In genomic region chr22:37952629-37953028, GRCh38 we compare ENCODE assay signal across 9 cellular contexts. TPM values are rescaled to one million over a fixed set of nuclear protein-coding genes. Genes with fewer than 3 reads are reported as not detected.
A peak's percentile ranks its signal among the peaks of the same experiment; 100 is the strongest.
DNase-seq lines count a peak whose midpoint lies in the region; ATAC-seq, FAIRE-seq and TF ChIP-seq lines count a peak whose summit lies in the region.
"Not testable (repeated sequence)": the region's sequence is repeated elsewhere in the genome, so short reads cannot be mapped to it uniquely, and the experiment has no call there.
"Had no signal": no experiment of that assay in that cellular context is flagged by ENCODE, and none has a peak within 500 bp of the region (broad histone marks: within the 10 kb centered on the region; RNA-seq: fewer than 3 reads in every experiment).

No MANE protein-coding gene starts in this region.

- intact Hi-C loops in body of pancreas (cut with DNase I); HepG2 (cut with micrococcal nuclease; ENCODE audit: unreplicated experiment): not testable (repeated sequence)

- H3K9ac ChIP-seq in KMS-11: not testable (repeated sequence)
- H3K9ac ChIP-seq in HepG2 (ENCODE audit: insufficient read depth, low read depth, low read length): peak overlapping the region; percentile 84; the same call in 1 of the 2 replicates

- not testable (repeated sequence) for DNase-seq in CD4-positive, CD25-positive, alpha-beta regulatory T cell; fibroblast of mammary gland (ENCODE audit: low read depth); HepG2 (ENCODE audit: low spot score); osteocyte (ENCODE audit: extremely low spot score, unreplicated experiment)
- peak in 2 of 4 donors; percentile 22 to 25 for DNase-seq in body of pancreas

- not testable (repeated sequence) for BruUV-seq in HepG2 (replicated peaks; lab: Mats Ljungman, UMichigan)

- H3K27ac Mint-ChIP-seq in CD4-positive, CD25-positive, alpha-beta regulatory T cell: peak overlapping the region in 2 of 3 donors; percentile 97 to 98
- peak overlapping the region; percentile 94 for H3K27ac Mint-ChIP-seq in osteocyte (ENCODE audit: unreplicated experiment)

- TF ChIP-seq EP300 in HepG2 (IDR thresholded peaks at IDR 0.05; ENCODE audit: low read depth in 2 of 2, low read length in 2 of 2); HepG2 (CRISPR knock-in tag; IDR thresholded peaks at IDR 0.05; ENCODE audit: borderline replicate concordance): not testable (repeated sequence)

- H3K9me3 Mint-ChIP-seq in CD4-positive, CD25-positive, alpha-beta regulatory T cell; osteocyte (ENCODE audit: unreplicated experiment): not testable (repeated sequence)

- not testable (repeated sequence) for TF ChIP-seq CTCF in KMS-11 (conservative IDR thresholded peaks at IDR 0.05; ENCODE audit: low read depth, low read length); WI38 (IDR thresholded peaks at IDR 0.05; ENCODE audit: low read depth, low read length); body of pancreas (IDR thresholded peaks at IDR 0.05); fibroblast of mammary gland (conservative IDR thresholded peaks at IDR 0.05; ENCODE audit: control insufficient read depth, insufficient read depth, low read depth, low read length); HepG2 (CRISPR knock-in tag; IDR thresholded peaks at IDR 0.05); osteocyte (IDR thresholded peaks at IDR 0.05)

- H3K4me2 ChIP-seq in KMS-11: peak overlapping the region; percentile 95
- peak overlapping the region; percentile 97 for H3K4me2 ChIP-seq in HepG2 (ENCODE audit: low read depth, low read length)

- H4K20me1 ChIP-seq in KMS-11 (ENCODE audit: insufficient read depth); HepG2 (ENCODE audit: insufficient read depth, low read length): not testable (repeated sequence)

- POLR2A ChIA-PET in HepG2 (lab: Yijun Ruan, JAX): not testable (repeated sequence)

- peaks cover 12% of the 10 kb centered on the region for H3K36me3 ChIP-seq in CD4-positive, CD25-positive, alpha-beta regulatory T cell (ENCODE audit: control insufficient read depth, insufficient read depth, low read length)
- H3K36me3 ChIP-seq in KMS-11 (ENCODE audit: insufficient read depth); body of pancreas (replicated peaks in 1 of 2; ENCODE audit: insufficient read depth in 1 of 2, low read depth in 2 of 2); thymus (ENCODE audit: control insufficient read depth, insufficient read depth): not testable (repeated sequence)
- H3K36me3 ChIP-seq in HepG2 (replicated peaks in 1 of 2; ENCODE audit: control insufficient read depth in 1 of 2, insufficient read depth in 2 of 2, low read length in 2 of 2): peaks cover 10 to 11% of the 10 kb centered on the region in 2 experiments

- peak overlapping the region; percentile 87; the same call in 1 of the 2 replicates for H2AFZ ChIP-seq in KMS-11 (ENCODE audit: low read depth)
- not testable (repeated sequence) for H2AFZ ChIP-seq in HepG2 (ENCODE audit: low read length)

- TF ChIP-seq POLR2A in body of pancreas (IDR thresholded peaks at IDR 0.05); HepG2 (IDR thresholded peaks at IDR 0.05; ENCODE audit: insufficient read depth in 1 of 2, low read depth in 2 of 2, low read length in 2 of 2): not testable (repeated sequence)

- not testable (repeated sequence) for TF ChIP-seq RAD21 in HepG2 (CRISPR knock-in tag; IDR thresholded peaks at IDR 0.05)

- H3K27ac ChIP-seq in CD4-positive, CD25-positive, alpha-beta regulatory T cell (ENCODE audit: insufficient read depth, low read length, poor library complexity, severe bottlenecking); KMS-11; HepG2 (ENCODE audit: extremely low read length, insufficient read depth, low read length); thymus (ENCODE audit: low read depth): not testable (repeated sequence)
- H3K27ac ChIP-seq in body of pancreas: peak overlapping the region in 3 of 4 donors; percentile 58 to 75 (median 71)

- FAIRE-seq in HepG2 (lab: Jason Lieb, UNC): not testable (repeated sequence)

- H3K9me3 ChIP-seq in CD4-positive, CD25-positive, alpha-beta regulatory T cell (ENCODE audit: control insufficient read depth in 2 of 2, low read length in 2 of 2); body of pancreas; HepG2 (ENCODE audit: low read length); thymus (ENCODE audit: control insufficient read depth): not testable (repeated sequence)

- ATAC-seq in CD4-positive, CD25-positive, alpha-beta regulatory T cell (ENCODE audit: low read depth in 2 of 2): not testable (repeated sequence)
- peak; percentile 19 for ATAC-seq in body of pancreas
- ATAC-seq in HepG2: peak; percentile 56

- H3K27me3 Mint-ChIP-seq in CD4-positive, CD25-positive, alpha-beta regulatory T cell: peaks cover 17% of the 10 kb centered on the region
- H3K27me3 Mint-ChIP-seq in osteocyte (ENCODE audit: unreplicated experiment): not testable (repeated sequence)

- H3K4me1 ChIP-seq in CD4-positive, CD25-positive, alpha-beta regulatory T cell (ENCODE audit: control insufficient read depth, insufficient read depth, low read length, poor library complexity, severe bottlenecking): peaks cover 24% of the 10 kb centered on the region
- H3K4me1 ChIP-seq in KMS-11 (ENCODE audit: low read depth, poor library complexity, severe bottlenecking) (peaks cover 12% of the 10 kb centered on the region), body of pancreas (peaks cover 18% of the 10 kb centered on the region), HepG2 (ENCODE audit: insufficient read depth, low read length) (peaks cover 51% of the 10 kb centered on the region), thymus (ENCODE audit: control insufficient read depth, insufficient read depth, low read length) (peaks cover 12% of the 10 kb centered on the region)

- in situ Hi-C loops in HepG2 (cut with HindIII; ENCODE audit: extremely low pct_ligation_motif_present, low pct_unique_long_range_greater_than_20kb): not testable (repeated sequence)

- peaks cover 10 to 44% (median 27%) of the 10 kb centered on the region in 4 donors for H3K4me1 Mint-ChIP-seq in CD4-positive, CD25-positive, alpha-beta regulatory T cell
- peaks cover 29% of the 10 kb centered on the region for H3K4me1 Mint-ChIP-seq in osteocyte (ENCODE audit: unreplicated experiment)

- H3K4me3 ChIP-seq in CD4-positive, CD25-positive, alpha-beta regulatory T cell (ENCODE audit: low read depth, low read length): peak overlapping the region; percentile 92
- H3K4me3 ChIP-seq in KMS-11 (IDR thresholded peaks at IDR 0.05; ENCODE audit: insufficient read depth, low read depth, low read length): not testable (repeated sequence)
- peak overlapping the region; percentile 94 for H3K4me3 ChIP-seq in WI38 (ENCODE audit: low read depth, low read length)
- H3K4me3 ChIP-seq in body of pancreas: peak overlapping the region; percentile 69 to 94
- peak overlapping the region; percentile 97 for H3K4me3 ChIP-seq in fibroblast of mammary gland (ENCODE audit: control insufficient read depth, low read depth, low read length)
- peak overlapping the region; percentile 75 to 98 (median 91) for H3K4me3 ChIP-seq in HepG2 (replicated peaks in 1 of 3; ENCODE audit: insufficient read depth in 1 of 3, low read depth in 2 of 3, low read length in 3 of 3)
- peak overlapping the region; percentile 62 for H3K4me3 ChIP-seq in thymus (ENCODE audit: low read length)

- peaks cover 20% of the 10 kb centered on the region for H3K36me3 Mint-ChIP-seq in CD4-positive, CD25-positive, alpha-beta regulatory T cell
- H3K36me3 Mint-ChIP-seq in osteocyte (ENCODE audit: unreplicated experiment): peaks cover 11% of the 10 kb centered on the region

- H3K27me3 ChIP-seq in CD4-positive, CD25-positive, alpha-beta regulatory T cell (ENCODE audit: control insufficient read depth, insufficient read depth, low read length); KMS-11 (ENCODE audit: insufficient read depth, low read depth); body of pancreas; HepG2 (ENCODE audit: control insufficient read depth in 1 of 2, insufficient read depth in 2 of 2, low read length in 2 of 2): not testable (repeated sequence)
- peaks cover 15% of the 10 kb centered on the region for H3K27me3 ChIP-seq in thymus (ENCODE audit: control insufficient read depth, insufficient read depth)

- 10 to 16% methylated on average over 3 to 20 of the region's 20 CpGs for WGBS in body of pancreas, 2 donors
- under 1% methylated on average over 12 of the region's 20 CpGs for WGBS in HepG2 (ENCODE audit: low lambda C conversion rate)
- 19% methylated on average over 20 of the region's 20 CpGs for WGBS in thymus

- CTCF ChIA-PET in HepG2 (lab: Yijun Ruan, JAX; ENCODE audit: low intra/inter-chr PET ratio, low total read pairs): interaction anchor here (1.2 kb wide), 1 partner anchor 19 kb away, joined by 3 read pairs; no protein-coding TSS in a partner anchor

- peak overlapping the region; percentile 96 to 99 (median 97) for H3K4me3 Mint-ChIP-seq in CD4-positive, CD25-positive, alpha-beta regulatory T cell
- H3K4me3 Mint-ChIP-seq in osteocyte (ENCODE audit: unreplicated experiment): peak overlapping the region; percentile 100

- H3K79me2 ChIP-seq in KMS-11 (ENCODE audit: insufficient read depth, low read depth): peaks cover 21% of the 10 kb centered on the region
- H3K79me2 ChIP-seq in HepG2 (ENCODE audit: insufficient read depth, low read length): peaks cover 27% of the 10 kb centered on the region

RNA-seq across cellular contexts. Expression of gene C22orf23, which starts 0.8 kb away (rescaled TPM):
- total RNA-seq in CD4-positive, CD25-positive, alpha-beta regulatory T cell: not detected
- not detected for polyA plus RNA-seq in CD4-positive, CD25-positive, alpha-beta regulatory T cell
- total RNA-seq in body of pancreas (not detected), HepG2 (2016; rRNA removed; fragmentation: Illumina TruSeq; extraction: Trizol) (0.24 and 0.32 TPM in 2 replicates), osteocyte (not detected in 2 replicates)
- 0.40 and 0.44 TPM in 2 replicates for total RNA-seq in HepG2 (2016; cell fraction: cytosol; rRNA removed; fragmentation: Illumina TruSeq; extraction: Trizol; ENCODE audit: low read depth)
- total RNA-seq in HepG2 (2016; cell fraction: insoluble cytoplasmic fraction; rRNA removed; fragmentation: Illumina TruSeq; extraction: Trizol): 0.22 and 0.28 TPM in 2 replicates
- total RNA-seq in HepG2 (2016; cell fraction: membrane; rRNA removed; fragmentation: Illumina TruSeq; extraction: Trizol): 0.68 and 1.1 TPM in 2 replicates
- total RNA-seq in HepG2 (2016; cell fraction: nucleus; rRNA removed; fragmentation: Illumina TruSeq; extraction: Trizol): 0.50 TPM in 2 replicates
- polyA plus RNA-seq in HepG2 (2011; rRNA removed) (0.21 and 0.24 TPM in 2 replicates), thymus (0.34 TPM)
- polyA plus RNA-seq in HepG2 (2011; cell fraction: cytosol; rRNA removed): 0.13 and 0.25 TPM in 2 replicates
- 0.34 and 0.45 TPM in 2 replicates for polyA plus RNA-seq in HepG2 (2011; cell fraction: nucleus; rRNA removed)
- polyA plus RNA-seq in HepG2 (2012): 0.21 and 0.31 TPM in 2 replicates
- polyA plus RNA-seq in HepG2 (2016; cell fraction: cytosol; fragmentation: Illumina TruSeq; extraction: Trizol; ENCODE audit: low read depth): 0.36 and 0.62 TPM in 2 replicates
- 0.39 and 0.41 TPM in 2 replicates for polyA plus RNA-seq in HepG2 (2016; cell fraction: insoluble cytoplasmic fraction; fragmentation: Illumina TruSeq; extraction: Trizol; ENCODE audit: low read depth)
- polyA plus RNA-seq in HepG2 (2016; cell fraction: membrane; fragmentation: Illumina TruSeq; extraction: Trizol; ENCODE audit: low read depth): 0.43 and 0.85 TPM in 2 replicates
- polyA plus RNA-seq in HepG2 (2016; cell fraction: nucleus; fragmentation: Illumina TruSeq; extraction: Trizol; ENCODE audit: insufficient read depth, low read depth): 0.55 TPM in 1 of 2 replicates, not detected in the other
- 0.21 and 0.34 TPM in 2 replicates for polyA minus RNA-seq in HepG2 (2011; rRNA and poly(A)+ RNA removed; ENCODE audit: low replicate concordance)
- not detected in 2 replicates for polyA minus RNA-seq in HepG2 (2011; cell fraction: cytosol; rRNA and poly(A)+ RNA removed)
- polyA minus RNA-seq in HepG2 (2011; cell fraction: nucleus; rRNA and poly(A)+ RNA removed): 0.77 TPM in 1 of 2 replicates, not detected in the other

RNA-seq across cellular contexts. Expression of gene POLR2F, which starts 0.9 kb away (rescaled TPM):
- total RNA-seq in CD4-positive, CD25-positive, alpha-beta regulatory T cell: 34.5 TPM
- polyA plus RNA-seq in CD4-positive, CD25-positive, alpha-beta regulatory T cell: 100 to 1,000 TPM; 152 to 170 (median 157) TPM
- total RNA-seq in body of pancreas (100 to 1,000 TPM in 1 of 2 donors, 10 to 100 TPM in 1; 43.8 to 119 TPM), HepG2 (2016; rRNA removed; fragmentation: Illumina TruSeq; extraction: Trizol) (135 and 147 TPM in 2 replicates), osteocyte (77.9 and 81.1 TPM in 2 replicates)
- 107 and 130 TPM in 2 replicates for total RNA-seq in HepG2 (2016; cell fraction: cytosol; rRNA removed; fragmentation: Illumina TruSeq; extraction: Trizol; ENCODE audit: low read depth)
- 141 and 150 TPM in 2 replicates for total RNA-seq in HepG2 (2016; cell fraction: insoluble cytoplasmic fraction; rRNA removed; fragmentation: Illumina TruSeq; extraction: Trizol)
- total RNA-seq in HepG2 (2016; cell fraction: membrane; rRNA removed; fragmentation: Illumina TruSeq; extraction: Trizol): 184 and 188 TPM in 2 replicates
- 49.0 and 50.7 TPM in 2 replicates for total RNA-seq in HepG2 (2016; cell fraction: nucleus; rRNA removed; fragmentation: Illumina TruSeq; extraction: Trizol)
- polyA plus RNA-seq in HepG2 (2011; rRNA removed) (136 and 158 TPM in 2 replicates), thymus (82.4 TPM)
- polyA plus RNA-seq in HepG2 (2011; cell fraction: cytosol; rRNA removed): 155 and 221 TPM in 2 replicates
- 72.1 and 83.3 TPM in 2 replicates for polyA plus RNA-seq in HepG2 (2011; cell fraction: nucleus; rRNA removed)
- polyA plus RNA-seq in HepG2 (2012): 135 and 152 TPM in 2 replicates
- 196 and 219 TPM in 2 replicates for polyA plus RNA-seq in HepG2 (2016; cell fraction: cytosol; fragmentation: Illumina TruSeq; extraction: Trizol; ENCODE audit: low read depth)
- 220 TPM in 2 replicates for polyA plus RNA-seq in HepG2 (2016; cell fraction: insoluble cytoplasmic fraction; fragmentation: Illumina TruSeq; extraction: Trizol; ENCODE audit: low read depth)
- polyA plus RNA-seq in HepG2 (2016; cell fraction: membrane; fragmentation: Illumina TruSeq; extraction: Trizol; ENCODE audit: low read depth): 238 and 251 TPM in 2 replicates
- 117 and 120 TPM in 2 replicates for polyA plus RNA-seq in HepG2 (2016; cell fraction: nucleus; fragmentation: Illumina TruSeq; extraction: Trizol; ENCODE audit: insufficient read depth, low read depth)
- 30.1 and 40.6 TPM in 2 replicates for polyA minus RNA-seq in HepG2 (2011; rRNA and poly(A)+ RNA removed; ENCODE audit: low replicate concordance)
- polyA minus RNA-seq in HepG2 (2011; cell fraction: cytosol; rRNA and poly(A)+ RNA removed): 33.1 TPM in 2 replicates
- 14.9 and 15.7 TPM in 2 replicates for polyA minus RNA-seq in HepG2 (2011; cell fraction: nucleus; rRNA and poly(A)+ RNA removed)

RNA-seq across cellular contexts. Expression of gene SOX10, which starts 31.7 kb away (rescaled TPM):
- not detected for total RNA-seq in CD4-positive, CD25-positive, alpha-beta regulatory T cell
- not detected for polyA plus RNA-seq in CD4-positive, CD25-positive, alpha-beta regulatory T cell
- total RNA-seq in body of pancreas (under 1 TPM in 1 of 2 donors, not detected in 1; 0.66 TPM), HepG2 (2016; rRNA removed; fragmentation: Illumina TruSeq; extraction: Trizol) (not detected in 2 replicates), osteocyte (not detected in 2 replicates)
- not detected in 2 replicates for total RNA-seq in HepG2 (2016; cell fraction: cytosol; rRNA removed; fragmentation: Illumina TruSeq; extraction: Trizol; ENCODE audit: low read depth)
- not detected in 2 replicates for total RNA-seq in HepG2 (2016; cell fraction: insoluble cytoplasmic fraction; rRNA removed; fragmentation: Illumina TruSeq; extraction: Trizol)
- total RNA-seq in HepG2 (2016; cell fraction: membrane; rRNA removed; fragmentation: Illumina TruSeq; extraction: Trizol): not detected in 2 replicates
- not detected in 2 replicates for total RNA-seq in HepG2 (2016; cell fraction: nucleus; rRNA removed; fragmentation: Illumina TruSeq; extraction: Trizol)
- polyA plus RNA-seq in HepG2 (2011; rRNA removed) (not detected in 2 replicates), thymus (0.43 TPM)
- not detected in 2 replicates for polyA plus RNA-seq in HepG2 (2011; cell fraction: cytosol; rRNA removed)
- polyA plus RNA-seq in HepG2 (2011; cell fraction: nucleus; rRNA removed): not detected in 2 replicates
- 0.04 TPM in 1 of 2 replicates, not detected in the other for polyA plus RNA-seq in HepG2 (2012)
- polyA plus RNA-seq in HepG2 (2016; cell fraction: cytosol; fragmentation: Illumina TruSeq; extraction: Trizol; ENCODE audit: low read depth): not detected in 2 replicates
- not detected in 2 replicates for polyA plus RNA-seq in HepG2 (2016; cell fraction: insoluble cytoplasmic fraction; fragmentation: Illumina TruSeq; extraction: Trizol; ENCODE audit: low read depth)
- polyA plus RNA-seq in HepG2 (2016; cell fraction: membrane; fragmentation: Illumina TruSeq; extraction: Trizol; ENCODE audit: low read depth): not detected in 2 replicates
- polyA plus RNA-seq in HepG2 (2016; cell fraction: nucleus; fragmentation: Illumina TruSeq; extraction: Trizol; ENCODE audit: insufficient read depth, low read depth): not detected in 2 replicates
- polyA minus RNA-seq in HepG2 (2011; rRNA and poly(A)+ RNA removed; ENCODE audit: low replicate concordance): not detected in 2 replicates
- polyA minus RNA-seq in HepG2 (2011; cell fraction: cytosol; rRNA and poly(A)+ RNA removed): not detected in 2 replicates
- not detected in 2 replicates for polyA minus RNA-seq in HepG2 (2011; cell fraction: nucleus; rRNA and poly(A)+ RNA removed)
- total RNA-seq: myocyte had no signal

RNA-seq across cellular contexts. Expression of gene MICALL1, which starts 46.5 kb away (rescaled TPM):
- 25.2 TPM for total RNA-seq in CD4-positive, CD25-positive, alpha-beta regulatory T cell
- polyA plus RNA-seq in CD4-positive, CD25-positive, alpha-beta regulatory T cell: 1 to 10 TPM; 1.1 to 2.4 (median 1.7) TPM
- total RNA-seq in body of pancreas (10 to 100 TPM; 19.2 to 34.9 TPM), HepG2 (2016; rRNA removed; fragmentation: Illumina TruSeq; extraction: Trizol) (10.2 and 10.6 TPM in 2 replicates), osteocyte (51.2 and 56.6 TPM in 2 replicates)
- total RNA-seq in HepG2 (2016; cell fraction: cytosol; rRNA removed; fragmentation: Illumina TruSeq; extraction: Trizol; ENCODE audit: low read depth): 3.4 and 3.8 TPM in 2 replicates
- total RNA-seq in HepG2 (2016; cell fraction: insoluble cytoplasmic fraction; rRNA removed; fragmentation: Illumina TruSeq; extraction: Trizol): 9.0 and 10.7 TPM in 2 replicates
- total RNA-seq in HepG2 (2016; cell fraction: membrane; rRNA removed; fragmentation: Illumina TruSeq; extraction: Trizol): 13.1 and 14.5 TPM in 2 replicates
- total RNA-seq in HepG2 (2016; cell fraction: nucleus; rRNA removed; fragmentation: Illumina TruSeq; extraction: Trizol): 7.8 and 8.7 TPM in 2 replicates
- polyA plus RNA-seq in HepG2 (2011; rRNA removed) (7.6 and 10.2 TPM in 2 replicates), thymus (13.7 TPM)
- 6.7 and 7.5 TPM in 2 replicates for polyA plus RNA-seq in HepG2 (2011; cell fraction: cytosol; rRNA removed)
- 20.3 and 21.4 TPM in 2 replicates for polyA plus RNA-seq in HepG2 (2011; cell fraction: nucleus; rRNA removed)
- polyA plus RNA-seq in HepG2 (2012): 6.6 and 10.9 TPM in 2 replicates
- polyA plus RNA-seq in HepG2 (2016; cell fraction: cytosol; fragmentation: Illumina TruSeq; extraction: Trizol; ENCODE audit: low read depth): 4.2 and 4.5 TPM in 2 replicates
- 11.5 and 15.1 TPM in 2 replicates for polyA plus RNA-seq in HepG2 (2016; cell fraction: insoluble cytoplasmic fraction; fragmentation: Illumina TruSeq; extraction: Trizol; ENCODE audit: low read depth)
- 12.2 and 15.3 TPM in 2 replicates for polyA plus RNA-seq in HepG2 (2016; cell fraction: membrane; fragmentation: Illumina TruSeq; extraction: Trizol; ENCODE audit: low read depth)
- 14.0 and 21.3 TPM in 2 replicates for polyA plus RNA-seq in HepG2 (2016; cell fraction: nucleus; fragmentation: Illumina TruSeq; extraction: Trizol; ENCODE audit: insufficient read depth, low read depth)
- polyA minus RNA-seq in HepG2 (2011; rRNA and poly(A)+ RNA removed; ENCODE audit: low replicate concordance): 20.1 and 35.6 TPM in 2 replicates
- 11.8 and 17.0 TPM in 2 replicates for polyA minus RNA-seq in HepG2 (2011; cell fraction: cytosol; rRNA and poly(A)+ RNA removed)
- polyA minus RNA-seq in HepG2 (2011; cell fraction: nucleus; rRNA and poly(A)+ RNA removed): 8.9 and 10.7 TPM in 2 replicates
